12 cellular contexts compared by ENCODE assay signal in the genomic region with DNA sequence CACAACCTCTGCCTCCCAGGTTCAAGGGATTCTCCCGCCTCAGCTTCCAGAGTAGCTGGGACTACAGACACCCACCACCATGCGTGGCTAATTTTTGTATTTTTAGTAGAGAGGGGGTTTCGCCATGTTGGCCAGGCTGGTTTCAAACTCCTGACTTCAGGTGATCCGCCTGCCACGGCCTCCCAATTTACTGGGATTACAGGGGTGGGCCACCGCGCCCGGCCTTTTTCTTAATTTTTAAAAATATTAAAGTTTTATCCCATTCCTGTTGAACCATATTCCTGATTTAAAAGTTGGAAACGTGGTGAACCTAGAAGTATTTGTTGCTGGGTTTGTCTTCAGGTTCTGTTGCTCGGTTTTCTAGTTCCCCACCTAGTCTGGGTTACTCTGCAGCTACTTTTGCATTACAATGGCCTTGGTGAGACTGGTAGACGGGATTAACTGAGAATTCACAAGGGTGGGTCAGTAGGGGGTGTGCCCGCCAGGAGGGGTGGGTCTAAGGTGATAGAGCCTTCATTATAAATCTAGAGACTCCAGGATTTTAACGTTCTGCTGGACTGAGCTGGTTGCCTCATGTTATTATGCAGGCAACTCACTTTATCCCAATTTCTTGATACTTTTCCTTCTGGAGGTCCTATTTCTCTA. TPM values are rescaled to one million over a fixed set of nuclear protein-coding genes. Genes with fewer than 3 reads are reported as not detected.
"Had no signal": no experiment of that assay in that cellular context is flagged by ENCODE, and none has a peak within 500 bp of the region (broad histone marks: within the 10 kb centered on the region; RNA-seq: fewer than 3 reads in every experiment).

A gene (plus strand): TSS at position 519 of the 645 bp plus-strand sequence. CDS start 213 bp downstream, outside the sequence.

RNA-seq across cellular contexts. Expression of the gene that starts here (rescaled TPM):
- total RNA-seq: chondrocyte, esophagus muscularis mucosa, fibroblast of villous mesenchyme, kidney epithelial cell, left ventricle myocardium superior, right atrium auricular region had no signal
- polyA plus RNA-seq: heart right ventricle; lung; naive thymus-derived CD4-positive, alpha-beta T cell; sigmoid colon; stomach; urinary bladder had no signal
